Comparison of ENCODE assay signal across 1 cellular context in genomic region chr11:133443361-133443760, GRCh38.
TF ChIP-seq lines count a peak whose summit lies in the region.

No MANE protein-coding gene starts in this region.

TF ChIP-seq in GM23338, 12 proteins besides CTCF, POLR2A, EP300 and RAD21 (continued from another document):
- no peak for TF ChIP-seq ZNF462 (CRISPR knock-in tag; IDR thresholded peaks at IDR 0.05)
- TF ChIP-seq JUNB (IDR thresholded peaks at IDR 0.05; ENCODE audit: unreplicated experiment) = no peak
- TF ChIP-seq ZNF114 (CRISPR knock-in tag; IDR thresholded peaks at IDR 0.05) = no peak
- TF ChIP-seq EZH2phosphoT487 (IDR thresholded peaks at IDR 0.05; ENCODE audit: unreplicated experiment) = no peak
- no peak for TF ChIP-seq EZH2 (IDR thresholded peaks at IDR 0.05; ENCODE audit: low read depth, unreplicated experiment)
